1 cellular context compared by ENCODE assay signal in the genomic region with DNA sequence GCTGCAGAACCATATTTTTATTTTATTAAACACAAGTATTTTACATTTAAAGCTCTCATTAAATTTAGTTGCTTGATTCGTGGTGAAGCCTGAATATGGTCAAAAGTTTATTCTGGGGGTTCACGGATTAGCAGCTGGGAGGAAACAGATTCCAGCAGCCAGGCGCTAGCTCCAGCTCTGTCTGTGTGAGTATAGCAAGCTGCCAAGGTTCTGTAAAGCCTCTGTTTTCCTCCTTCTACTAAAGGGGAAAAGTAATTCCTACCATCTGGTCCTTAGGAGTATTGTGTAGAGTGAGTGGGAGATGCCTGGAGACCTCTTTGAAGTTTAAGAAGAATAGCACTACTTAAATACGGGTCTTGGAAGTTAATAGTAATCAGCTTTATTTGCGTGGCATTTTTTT.
TF ChIP-seq lines count a peak whose summit lies in the region.

No MANE protein-coding gene starts in this region.

TF ChIP-seq in endothelial cell of umbilical vein, 7 proteins besides CTCF, POLR2A, EP300 and RAD21:
- no peak for TF ChIP-seq EZH2 (IDR thresholded peaks at IDR 0.05; ENCODE audit: borderline replicate concordance, low read depth, low read length, severe bottlenecking)
- no peak for TF ChIP-seq POLR2AphosphoS5 (IDR thresholded peaks at IDR 0.05; ENCODE audit: insufficient read depth, low read depth, low read length)
- TF ChIP-seq, protein P1, sequence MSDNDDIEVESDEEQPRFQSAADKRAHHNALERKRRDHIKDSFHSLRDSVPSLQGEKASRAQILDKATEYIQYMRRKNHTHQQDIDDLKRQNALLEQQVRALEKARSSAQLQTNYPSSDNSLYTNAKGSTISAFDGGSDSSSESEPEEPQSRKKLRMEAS (IDR thresholded peaks at IDR 0.05; ENCODE audit: insufficient read depth, insufficient read length), result no peak
- no peak for TF ChIP-seq JUN (IDR thresholded peaks at IDR 0.05; ENCODE audit: borderline replicate concordance, insufficient read depth, insufficient read length, low read depth)
- TF ChIP-seq GATA2 (IDR thresholded peaks at IDR 0.05; ENCODE audit: insufficient read depth, insufficient read length, low read depth, low read length), result no peak
- TF ChIP-seq FOS (IDR thresholded peaks at IDR 0.05; ENCODE audit: borderline replicate concordance, insufficient read depth, low read length), result no peak
- TF ChIP-seq MYC (IDR thresholded peaks at IDR 0.05; ENCODE audit: low read depth, low read length), result no peak
